1 cellular context compared by ENCODE assay signal in genomic region chr2:222283634-222284033, GRCh38.
TF ChIP-seq lines count a peak whose summit lies in the region.

No MANE protein-coding gene starts in this region.

TF ChIP-seq in GM23338, 12 proteins besides CTCF, POLR2A, EP300 and RAD21:
- TF ChIP-seq ZNF462 (CRISPR knock-in tag; IDR thresholded peaks at IDR 0.05) (no peak), ZNF331 (CRISPR knock-in tag; IDR thresholded peaks at IDR 0.05; ENCODE audit: low read depth) (no peak), ETS1 (IDR thresholded peaks at IDR 0.05) (no peak), STAT1 (IDR thresholded peaks at IDR 0.05; ENCODE audit: unreplicated experiment) (no peak), EZH2 (IDR thresholded peaks at IDR 0.05; ENCODE audit: low read depth, unreplicated experiment) (no peak), NANOG (IDR thresholded peaks at IDR 0.05; ENCODE audit: borderline replicate concordance) (no peak), REST (IDR thresholded peaks at IDR 0.05; ENCODE audit: unreplicated experiment) (no peak), CREB1 (CRISPR knock-in tag; IDR thresholded peaks at IDR 0.05; ENCODE audit: low read depth) (no peak), POLR2AphosphoS5 (IDR thresholded peaks at IDR 0.05; ENCODE audit: low read depth) (no peak)
